ENCODE assay signal across 29 cellular contexts in genomic region chr5:84191296-84191695, GRCh38.
DNase-seq lines count a peak whose midpoint lies in the region; ATAC-seq, FAIRE-seq and TF ChIP-seq lines count a peak whose summit lies in the region.
"Had no signal": no experiment of that assay in that cellular context is flagged by ENCODE, and none has a peak within 500 bp of the region (broad histone marks: within the 10 kb centered on the region; RNA-seq: fewer than 3 reads in every experiment).

No MANE protein-coding gene starts in this region.

- H3K9me3 ChIP-seq in pancreas (no peaks in the 10 kb centered on the region), testis (no peaks in the 10 kb centered on the region)
- H3K9me3 ChIP-seq: Caco-2, SJSA1 had no signal

- H3K36me3 ChIP-seq in pancreas (no peaks in the 10 kb centered on the region), testis (ENCODE audit: low read depth, missing control alignments) (no peaks in the 10 kb centered on the region)
- H3K36me3 ChIP-seq: neural progenitor cell, SJSA1 had no signal

- H3K4me1 ChIP-seq in pancreas (no peaks in the 10 kb centered on the region), testis (no peaks in the 10 kb centered on the region)
- H3K4me1 ChIP-seq: Caco-2, SJSA1 had no signal

- H3K4me3 ChIP-seq in pancreas (no peak overlapping the region), testis (no peak overlapping the region)
- H3K4me3 ChIP-seq: GM23248, neural progenitor cell, SJSA1 had no signal

- H3K27me3 ChIP-seq in pancreas (no peaks in the 10 kb centered on the region), testis (no peaks in the 10 kb centered on the region)
- H3K27me3 ChIP-seq: neural progenitor cell, SJSA1 had no signal

- H3K27me3 Mint-ChIP-seq in endothelial cell (ENCODE audit: unreplicated experiment), result no peaks in the 10 kb centered on the region
- H3K27me3 Mint-ChIP-seq: brain had no signal

- WGBS in pancreas, 2 donors, result 26 to 30% methylated on average over 2 of the region's 2 CpGs
- 48 to 58% methylated on average over 2 of the region's 2 CpGs for WGBS in testis, 2 donors

- no peaks in the 10 kb centered on the region for H3K9me3 Mint-ChIP-seq in endothelial cell (ENCODE audit: unreplicated experiment)
- H3K9me3 Mint-ChIP-seq: brain, neural progenitor cell had no signal

- intact Hi-C loops in pancreas (cut with DNase I), result no loop called here
- intact Hi-C loops in testis (cut with DNase I; ENCODE audit: low total_unique reads), result no loop called here

- no peak for TF ChIP-seq CTCF in pancreas (IDR thresholded peaks at IDR 0.05)
- TF ChIP-seq CTCF in endothelial cell (IDR thresholded peaks at IDR 0.05; ENCODE audit: unreplicated experiment), result no peak
- no peak for TF ChIP-seq CTCF in testis (IDR thresholded peaks at IDR 0.05)

- no peaks in the 10 kb centered on the region for H3K36me3 Mint-ChIP-seq in endothelial cell (ENCODE audit: low read depth, unreplicated experiment)
- H3K36me3 Mint-ChIP-seq: brain, neural progenitor cell had no signal

- peak in 3 of 4 donors; percentile 24 to 79 (median 51) for ATAC-seq in pancreas

- no peaks in the 10 kb centered on the region for H3K4me1 Mint-ChIP-seq in endothelial cell (ENCODE audit: unreplicated experiment)

- H3K27ac ChIP-seq in pancreas (no peak overlapping the region), testis (no peak overlapping the region)
- H3K27ac ChIP-seq: GM23248, HL-60, neural progenitor cell, SJSA1 had no signal

- no peak overlapping the region for H3K4me3 Mint-ChIP-seq in endothelial cell (ENCODE audit: unreplicated experiment)
- H3K4me3 Mint-ChIP-seq: brain, neural progenitor cell had no signal

- DNase-seq in NCI-H1417 treated with DMSO at 0.1 percent for 48 hours (lab: John Stamatoyannopoulos, UW) (peak; percentile 59), NCI-H82 treated with DMSO at 0.1 percent for 48 hours (lab: John Stamatoyannopoulos, UW; ENCODE audit: unreplicated experiment) (peak; percentile 62), cerebellum (ENCODE audit: low spot score) (peak; percentile 16), pancreas (peak in 2 of 6 donors; percentile 15 to 16), NCI-H1092 (lab: John Stamatoyannopoulos, UW) (no peak), endothelial cell (ENCODE audit: low spot score) (no peak), globus pallidus (ENCODE audit: low spot score) (no peak), testis (no peak)
- DNase-seq: activated CD4-positive, alpha-beta T cell treated with anti-CD3 and anti-CD28 coated beads for 48 hours; activated naive CD4-positive, alpha-beta T cell; AML-193; Caco-2; GDM1; GM23248; hippocampal formation; KBM-7; kidney; midbrain; NCI-H1048; NCI-H2171 treated with DMSO at 0.1 percent for 48 hours; OCI-M1; stimulated activated naive CD4-positive, alpha-beta T cell treated with Interleukin-2 at 50 U/mL for 16 hours; T1000; trophoblast cell had no signal

- no peak for TF ChIP-seq POLR2A in testis (IDR thresholded peaks at IDR 0.05)

- no peak overlapping the region for H3K27ac Mint-ChIP-seq in endothelial cell (ENCODE audit: unreplicated experiment)
- H3K27ac Mint-ChIP-seq: brain, neural progenitor cell had no signal

- FAIRE-seq in pancreas (lab: Jason Lieb, UNC), result no peak
- FAIRE-seq: GM12892, kidney had no signal

Comparison
In these comparisons a context has a peak if more than half of its experiments do, and no peak if none do; other contexts are left out.
1. DNase-seq: peak in NCI-H1417 treated with DMSO at 0.1 percent for 48 hours (single experiment), NCI-H82 treated with DMSO at 0.1 percent for 48 hours (single experiment) and cerebellum (single experiment); none in NCI-H1092 (single experiment), endothelial cell (single experiment), globus pallidus (single experiment) and testis (single experiment).